In the genomic region with DNA sequence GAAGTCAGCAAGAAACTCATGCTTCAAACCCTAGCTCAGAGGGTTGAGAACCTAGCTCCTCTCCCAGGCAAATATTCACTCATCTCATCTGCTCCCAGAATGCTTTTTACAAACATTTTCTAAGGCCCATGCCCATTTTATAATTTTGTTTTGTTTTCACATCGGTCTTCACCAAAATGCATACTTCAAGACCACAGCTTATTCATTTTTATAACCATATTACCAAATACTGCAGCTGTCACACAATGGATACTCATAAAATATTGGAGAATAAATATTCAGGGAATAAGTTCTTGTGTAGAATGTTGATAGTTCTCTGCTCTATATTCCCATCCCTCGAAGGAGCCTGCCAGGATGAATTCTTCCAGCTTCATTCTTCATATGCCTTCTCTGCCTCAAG, we compare ENCODE assay signal across 10 cellular contexts. TPM values are rescaled to one million over a fixed set of nuclear protein-coding genes. Genes with fewer than 3 reads are reported as not detected.
"Had no signal": no experiment of that assay in that cellular context is flagged by ENCODE, and none has a peak within 500 bp of the region (broad histone marks: within the 10 kb centered on the region; RNA-seq: fewer than 3 reads in every experiment).

No MANE protein-coding gene starts in this region.

- H3K36me3 ChIP-seq: HAP-1 had no signal

- H3K4me3 ChIP-seq: GM23248, GM23338, HAP-1 had no signal

- H2AFZ ChIP-seq: GM23248, GM23338 had no signal

- ATAC-seq: GM23338, HCT116 had no signal

- H3K4me2 ChIP-seq: GM23338 had no signal

- H3K27ac ChIP-seq: GM23248 had no signal

- H3K9me3 ChIP-seq: HAP-1 had no signal

- H3K9ac ChIP-seq: GM23248 had no signal

- H3K4me1 ChIP-seq: HAP-1 had no signal

- DNase-seq: GM23248, GOT3, H7, H9, HCEC 1CT, HFFc6 had no signal

RNA-seq across cellular contexts. Expression of a gene that starts 50.8 kb away (rescaled TPM):
- total RNA-seq: GM23248, H1, H7, H9, HFFc6 had no signal
- polyA plus RNA-seq: GM23248, GM23338 had no signal
